ENCODE assay signal across 18 cellular contexts in the genomic region with DNA sequence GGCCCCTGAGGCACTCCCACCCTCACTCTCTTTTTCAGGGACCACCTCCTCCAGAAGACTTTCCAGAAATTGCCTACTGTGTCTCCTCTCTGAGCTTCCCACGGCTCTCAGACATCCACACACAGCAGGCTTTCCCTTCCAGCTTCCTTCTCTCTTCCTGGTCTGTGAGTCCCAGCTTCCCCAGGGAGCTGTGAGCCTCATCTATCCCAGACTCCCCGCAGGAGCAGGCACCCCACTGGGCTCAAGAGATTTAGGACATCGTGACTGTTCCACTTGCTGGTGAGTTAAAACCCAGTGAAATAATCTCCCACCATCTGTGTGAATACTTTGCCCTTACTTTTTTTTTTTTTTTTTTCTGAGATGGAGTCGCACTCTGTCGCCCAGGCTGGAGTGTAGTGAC.
A peak's percentile ranks its signal among the peaks of the same experiment; 100 is the strongest.
DNase-seq lines count a peak whose midpoint lies in the region; ATAC-seq and TF ChIP-seq lines count a peak whose summit lies in the region.
"Had no signal": no experiment of that assay in that cellular context is flagged by ENCODE, and none has a peak within 500 bp of the region (broad histone marks: within the 10 kb centered on the region; RNA-seq: fewer than 3 reads in every experiment).

No MANE protein-coding gene starts in this region.

- no peaks in the 10 kb centered on the region for H3K9me3 ChIP-seq in HEK293 (ENCODE audit: control insufficient read depth, insufficient read depth, low read depth, low read length)
- no peaks in the 10 kb centered on the region for H3K9me3 ChIP-seq in WERI-Rb-1 (ENCODE audit: severe bottlenecking)
- H3K9me3 ChIP-seq: SK-N-SH had no signal

- DNase-seq in NCI-H1092 (lab: John Stamatoyannopoulos, UW): peak; percentile 12
- no peak for DNase-seq in NCI-H1092 treated with DMSO at 0.1 percent for 48 hours (lab: John Stamatoyannopoulos, UW)
- peak; percentile 83 to 84 for DNase-seq in NCI-H524 (lab: John Stamatoyannopoulos, UW)
- peak; percentile 95 for DNase-seq in WERI-Rb-1
- no peak for DNase-seq in CD1c-positive myeloid dendritic cell (ENCODE audit: extremely low spot score)
- no peak for DNase-seq in HuH-7 (ENCODE audit: low spot score)
- DNase-seq: Calu3; CD4-positive, alpha-beta memory T cell; EL; NCI-H1694; NCI-H510A; SHP77; SK-N-SH; T-helper 1 cell; T-helper 9 cell had no signal

- no peak for ATAC-seq in HG03442 (IDR thresholded peaks at IDR 0.05; ENCODE audit: unreplicated experiment)

- CTCF ChIA-PET in HEK293 (lab: Yijun Ruan, JAX): interaction anchor here (1.5 to 2.4 kb wide), 2 partner anchors 12 to 34 kb away, joined by 3 to 7 read pairs; no protein-coding TSS in a partner anchor

- no peaks in the 10 kb centered on the region for H3K4me1 ChIP-seq in HEK293 (ENCODE audit: control insufficient read depth, insufficient read depth, low read length)

- no peaks in the 10 kb centered on the region for H3K27me3 ChIP-seq in WERI-Rb-1 (ENCODE audit: insufficient read depth, low read depth, severe bottlenecking)

- POLR2A ChIA-PET in HEK293 (lab: Yijun Ruan, JAX): no interaction called here

- no peaks in the 10 kb centered on the region for H3K36me3 ChIP-seq in HEK293 (ENCODE audit: control insufficient read depth in 2 of 2, insufficient read depth in 1 of 2, low read length in 2 of 2)
- H3K36me3 ChIP-seq in WERI-Rb-1: no peaks in the 10 kb centered on the region

- no peak overlapping the region for H3K27ac ChIP-seq in HEK293 (ENCODE audit: extremely low read depth, low read depth, low read length)
- H3K27ac ChIP-seq in WERI-Rb-1: peak overlapping the region; percentile 28
- H3K27ac ChIP-seq: 22Rv1 had no signal

- no peak for TF ChIP-seq CTCF in HEK293 (tag by site-specific recombination; IDR thresholded peaks at IDR 0.05)
- TF ChIP-seq CTCF in WERI-Rb-1 (IDR thresholded peaks at IDR 0.05; ENCODE audit: low read depth, low read length): no peak

- no peak overlapping the region for H3K4me3 ChIP-seq in HEK293 (ENCODE audit: low read depth, low read length)
- no peak overlapping the region for H3K4me3 ChIP-seq in WERI-Rb-1 (ENCODE audit: low read depth, low read length)

TF ChIP-seq in HEK293, 187 proteins besides CTCF, POLR2A, EP300 and RAD21:
- TF ChIP-seq ZNF76 (tag by site-specific recombination; IDR thresholded peaks at IDR 0.05; ENCODE audit: borderline replicate concordance, low read depth): peak; percentile 71; the same call in 1 of the 2 replicates
- TF ChIP-seq ZIC2 (tag by site-specific recombination; IDR thresholded peaks at IDR 0.05): peak; percentile 97
- TF ChIP-seq ZSCAN23 (tag by site-specific recombination; IDR thresholded peaks at IDR 0.05): no peak
- no peak for TF ChIP-seq REPIN1 (tag by site-specific recombination; IDR thresholded peaks at IDR 0.05; ENCODE audit: low read depth)
- no peak for TF ChIP-seq ZNF155 (tag by site-specific recombination; IDR thresholded peaks at IDR 0.05)
- TF ChIP-seq ZNF558 (tag by site-specific recombination; IDR thresholded peaks at IDR 0.05): no peak
- TF ChIP-seq TRIM28 (IDR thresholded peaks at IDR 0.05; ENCODE audit: borderline replicate concordance, low read length): no peak
- TF ChIP-seq RBAK (tag by site-specific recombination; IDR thresholded peaks at IDR 0.05): no peak
- TF ChIP-seq ZNF777 (tag by site-specific recombination; IDR thresholded peaks at IDR 0.05; ENCODE audit: borderline replicate concordance): no peak
- TF ChIP-seq ZNF423 (tag by site-specific recombination; IDR thresholded peaks at IDR 0.05): 0 out of 2 replicates have a peak, but pooled peaks have one; percentile 51
- no peak for TF ChIP-seq ZNF174 (tag by site-specific recombination; IDR thresholded peaks at IDR 0.05)
- TF ChIP-seq ZBTB17 (tag by site-specific recombination; IDR thresholded peaks at IDR 0.05): 0 out of 2 replicates have a peak, but pooled peaks have one; percentile 19
- no peak for TF ChIP-seq ZBTB1 (tag by site-specific recombination; IDR thresholded peaks at IDR 0.05)
- no peak for TF ChIP-seq ZNF398 (tag by site-specific recombination; IDR thresholded peaks at IDR 0.05)

Comparison
In these comparisons a context has a peak if more than half of its experiments do, and no peak if none do; other contexts are left out.
1. DNase-seq: peak in NCI-H1092 (single experiment), NCI-H524 (2 of 2) and WERI-Rb-1 (single experiment); none in NCI-H1092 treated with DMSO at 0.1 percent for 48 hours (single experiment), CD1c-positive myeloid dendritic cell (single experiment) and HuH-7 (single experiment).